In the genomic region with DNA sequence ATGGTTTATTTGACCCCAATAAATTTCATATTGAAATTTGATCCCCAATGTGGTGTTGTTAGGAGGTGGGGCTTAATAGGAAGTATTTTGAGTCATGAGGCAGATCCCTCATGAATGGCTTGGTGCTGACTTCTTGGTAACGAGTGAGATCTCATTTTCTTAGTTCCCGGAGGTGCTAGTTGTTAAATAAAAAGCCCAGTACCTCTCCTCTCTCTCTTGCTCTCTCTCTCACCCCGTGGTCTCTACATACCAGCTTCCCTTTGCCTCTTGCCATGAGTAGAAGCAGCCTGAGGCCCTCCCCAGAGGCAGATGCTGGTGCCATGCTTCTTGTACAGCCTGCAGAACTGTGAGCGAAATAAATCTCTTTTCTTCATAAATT, we compare ENCODE assay signal across 15 cellular contexts. TPM values are rescaled to one million over a fixed set of nuclear protein-coding genes. Genes with fewer than 3 reads are reported as not detected.
DNase-seq lines count a peak whose midpoint lies in the region; ATAC-seq and TF ChIP-seq lines count a peak whose summit lies in the region.
"Had no signal": no experiment of that assay in that cellular context is flagged by ENCODE, and none has a peak within 500 bp of the region (broad histone marks: within the 10 kb centered on the region; RNA-seq: fewer than 3 reads in every experiment).

No MANE protein-coding gene starts in this region.

- peaks cover 5% of the 10 kb centered on the region for H3K27me3 Mint-ChIP-seq in CD4-positive, CD25-positive, alpha-beta regulatory T cell
- H3K27me3 Mint-ChIP-seq in activated naive CD8-positive, alpha-beta T cell treated with anti-CD3 and anti-CD28 coated beads for 36 hours: peaks cover 11% of the 10 kb centered on the region

- no peaks in the 10 kb centered on the region for H3K27me3 ChIP-seq in CD4-positive, CD25-positive, alpha-beta regulatory T cell (ENCODE audit: control insufficient read depth, insufficient read depth, low read length)
- H3K27me3 ChIP-seq: brain microvascular endothelial cell had no signal

- H3K4me3 Mint-ChIP-seq in CD4-positive, CD25-positive, alpha-beta regulatory T cell: peak overlapping the region; percentile 53 to 89 (median 76)
- peak overlapping the region; percentile 40 for H3K4me3 Mint-ChIP-seq in activated naive CD8-positive, alpha-beta T cell treated with anti-CD3 and anti-CD28 coated beads for 36 hours
- H3K4me3 Mint-ChIP-seq: neural crest cell had no signal

- peak overlapping the region; percentile 6 for H3K27ac ChIP-seq in CD4-positive, CD25-positive, alpha-beta regulatory T cell (ENCODE audit: insufficient read depth, low read length, poor library complexity, severe bottlenecking)
- no peak overlapping the region for H3K27ac ChIP-seq in coronary artery
- H3K27ac ChIP-seq: brain microvascular endothelial cell, thoracic aorta had no signal

- H3K4me1 ChIP-seq in CD4-positive, CD25-positive, alpha-beta regulatory T cell (ENCODE audit: control insufficient read depth, insufficient read depth, low read length, poor library complexity, severe bottlenecking): peaks cover 34% of the 10 kb centered on the region

- peak overlapping the region; percentile 66 for H3K4me3 ChIP-seq in CD4-positive, CD25-positive, alpha-beta regulatory T cell (ENCODE audit: low read depth, low read length)
- H3K4me3 ChIP-seq in coronary artery: no peak overlapping the region
- H3K4me3 ChIP-seq: thoracic aorta had no signal

- peaks cover 14% of the 10 kb centered on the region for H3K36me3 ChIP-seq in CD4-positive, CD25-positive, alpha-beta regulatory T cell (ENCODE audit: control insufficient read depth, insufficient read depth, low read length)
- H3K36me3 ChIP-seq: brain microvascular endothelial cell, thoracic aorta had no signal

- TF ChIP-seq CTCF in coronary artery (IDR thresholded peaks at IDR 0.05): no peak

- peaks cover 21 to 62% (median 48%) of the 10 kb centered on the region in 4 donors for H3K4me1 Mint-ChIP-seq in CD4-positive, CD25-positive, alpha-beta regulatory T cell
- peaks cover 29% of the 10 kb centered on the region for H3K4me1 Mint-ChIP-seq in activated naive CD8-positive, alpha-beta T cell treated with anti-CD3 and anti-CD28 coated beads for 36 hours
- H3K4me1 Mint-ChIP-seq: neural crest cell had no signal

- H3K27ac Mint-ChIP-seq in CD4-positive, CD25-positive, alpha-beta regulatory T cell: peak overlapping the region in 2 of 3 donors; percentile 39 to 89
- H3K27ac Mint-ChIP-seq in activated naive CD8-positive, alpha-beta T cell treated with anti-CD3 and anti-CD28 coated beads for 36 hours: peak overlapping the region; percentile 76

- H3K9me3 ChIP-seq in CD4-positive, CD25-positive, alpha-beta regulatory T cell (ENCODE audit: control insufficient read depth in 2 of 2, low read length in 2 of 2): no peaks in the 10 kb centered on the region
- H3K9me3 ChIP-seq: thoracic aorta had no signal

- peak; percentile 56 to 60 for ATAC-seq in CD4-positive, CD25-positive, alpha-beta regulatory T cell (ENCODE audit: low read depth in 2 of 2)
- peak; percentile 22 for ATAC-seq in GM19324 (IDR thresholded peaks at IDR 0.05; ENCODE audit: low FRiP score, unreplicated experiment)
- peak; percentile 25 for ATAC-seq in HG03095 (IDR thresholded peaks at IDR 0.05; ENCODE audit: unreplicated experiment)
- ATAC-seq in HG02938 (IDR thresholded peaks at IDR 0.05; ENCODE audit: unreplicated experiment): no peak

- H3K9me3 Mint-ChIP-seq in CD4-positive, CD25-positive, alpha-beta regulatory T cell: no peaks in the 10 kb centered on the region
- H3K9me3 Mint-ChIP-seq in activated naive CD8-positive, alpha-beta T cell treated with anti-CD3 and anti-CD28 coated beads for 36 hours: no peaks in the 10 kb centered on the region
- H3K9me3 Mint-ChIP-seq: neural crest cell had no signal

- no peak for DNase-seq in CD4-positive, CD25-positive, alpha-beta regulatory T cell
- DNase-seq in activated naive CD8-positive, alpha-beta T cell treated with anti-CD3 and anti-CD28 coated beads for 36 hours: no peak
- DNase-seq in coronary artery (ENCODE audit: low spot score): no peak
- no peak for DNase-seq in HK-2 (ENCODE audit: unreplicated experiment)
- DNase-seq in NCI-H1436 (lab: John Stamatoyannopoulos, UW): no peak
- DNase-seq: brain microvascular endothelial cell, erythroblast, IMR-90, NCI-H226, SIG-M5 had no signal

- peaks cover 24% of the 10 kb centered on the region for H3K36me3 Mint-ChIP-seq in CD4-positive, CD25-positive, alpha-beta regulatory T cell
- H3K36me3 Mint-ChIP-seq in activated naive CD8-positive, alpha-beta T cell treated with anti-CD3 and anti-CD28 coated beads for 36 hours: peaks cover 3% of the 10 kb centered on the region

RNA-seq across cellular contexts. Expression of a gene that starts 39.4 kb away (rescaled TPM):
- 29.2 TPM for total RNA-seq in CD4-positive, CD25-positive, alpha-beta regulatory T cell
- polyA plus RNA-seq in CD4-positive, CD25-positive, alpha-beta regulatory T cell: 1 to 10 TPM; 5.1 to 6.9 (median 6.2) TPM
- 1 to 10 TPM; 6.7 to 6.9 TPM for total RNA-seq in activated naive CD8-positive, alpha-beta T cell treated with anti-CD3 and anti-CD28 coated beads for 36 hours
